In genomic region chr6:11932892-11933291, GRCh38 we compare ENCODE assay signal across 7 cellular contexts.
A peak's percentile ranks its signal among the peaks of the same experiment; 100 is the strongest.
DNase-seq lines count a peak whose midpoint lies in the region; ATAC-seq, FAIRE-seq and TF ChIP-seq lines count a peak whose summit lies in the region.
"Not testable (repeated sequence)": the region's sequence is repeated elsewhere in the genome, so short reads cannot be mapped to it uniquely, and the experiment has no call there.

No MANE protein-coding gene starts in this region.

- TF ChIP-seq RAD21 in K562 (CRISPR knock-in tag; conservative IDR thresholded peaks at IDR 0.05 in 1 of 2, IDR thresholded peaks at IDR 0.05 in 1 of 2), result not testable (repeated sequence)

- CTCF ChIA-PET in CD8-positive, alpha-beta memory T cell (lab: Charles Lee); K562 (lab: Yijun Ruan, JAX; ENCODE audit: low intra/inter-chr PET ratio): not testable (repeated sequence)

- 100% methylated on average over 6 of the region's 33 CpGs for WGBS in K562 (ENCODE audit: insufficient coverage, low coverage, missing lambda C conversion rate)
- WGBS in neuronal stem cell (ENCODE audit: extremely low coverage in 2 of 2, insufficient read length in 2 of 2, insufficient replicate concordance in 1 of 2), 2 donors, result no CpG with 5 or more reads among the region's 33 CpGs
- 59 to 88% methylated on average over 28 to 32 of the region's 33 CpGs for WGBS in testis, 2 donors

- not testable (repeated sequence) for H3K4me3 Mint-ChIP-seq in CD8-positive, alpha-beta memory T cell; stimulated activated naive CD8-positive, alpha-beta T cell treated with anti-CD3 and anti-CD28 coated beads, Interleukin-15, amount 100 ng/mL, for 72 hours

- BruUV-seq in K562 (replicated peaks; lab: Mats Ljungman, UMichigan), result not testable (repeated sequence)

- not testable (repeated sequence) for H3K14ac ChIP-seq in neuronal stem cell (ENCODE audit: low read length)

- peak overlapping the region; percentile 22 for H2BK12ac ChIP-seq in neuronal stem cell (ENCODE audit: low read length)

- H3K27me3 Mint-ChIP-seq in CD8-positive, alpha-beta memory T cell; stimulated activated naive CD8-positive, alpha-beta T cell treated with anti-CD3 and anti-CD28 coated beads, Interleukin-15, amount 100 ng/mL, for 72 hours: not testable (repeated sequence)

- DNase-seq in CD8-positive, alpha-beta memory T cell; K562 (ENCODE audit: extremely low read depth in 1 of 4, low spot score in 3 of 4); neuronal stem cell (ENCODE audit: low spot score); stimulated activated naive CD8-positive, alpha-beta T cell treated with anti-CD3 and anti-CD28 coated beads, Interleukin-15, amount 100 ng/mL, for 72 hours: not testable (repeated sequence)
- DNase-seq in NCI-H510A (lab: John Stamatoyannopoulos, UW) (peak; percentile 11), NCI-H510A treated with DMSO at 0.1 percent for 48 hours (lab: John Stamatoyannopoulos, UW) (peak; percentile 17), testis (peak; percentile 28)

- not testable (repeated sequence) for TF ChIP-seq POLR2A in K562 (conservative IDR thresholded peaks at IDR 0.05); testis (IDR thresholded peaks at IDR 0.05)

- not testable (repeated sequence) for H3K27me3 ChIP-seq in CD8-positive, alpha-beta memory T cell (ENCODE audit: insufficient read depth, low read length, poor library complexity, severe bottlenecking); K562 (ENCODE audit: control insufficient read depth in 2 of 2, insufficient read depth in 2 of 2, low read length in 2 of 2); neuronal stem cell (ENCODE audit: control insufficient read depth in 3 of 3, insufficient read depth in 3 of 3, low read depth in 1 of 3, low read length in 3 of 3); testis

- H4K91ac ChIP-seq in neuronal stem cell (ENCODE audit: low read depth, low read length, poor library complexity), result not testable (repeated sequence)

- H3K27ac Mint-ChIP-seq in CD8-positive, alpha-beta memory T cell; stimulated activated naive CD8-positive, alpha-beta T cell treated with anti-CD3 and anti-CD28 coated beads, Interleukin-15, amount 100 ng/mL, for 72 hours: not testable (repeated sequence)

- H3K36me3 Mint-ChIP-seq in CD8-positive, alpha-beta memory T cell, result not testable (repeated sequence)

- not testable (repeated sequence) for H2BK5ac ChIP-seq in neuronal stem cell (ENCODE audit: low read length)

- H3K36me3 ChIP-seq in CD8-positive, alpha-beta memory T cell (ENCODE audit: insufficient read depth, low read length); K562 (ENCODE audit: control insufficient read depth, insufficient read depth, low read length); neuronal stem cell (replicated peaks in 1 of 2; ENCODE audit: control insufficient read depth in 2 of 2, insufficient read depth in 2 of 2, low read length in 2 of 2); testis (ENCODE audit: low read depth, missing control alignments): not testable (repeated sequence)

- POLR2A ChIA-PET in CD8-positive, alpha-beta memory T cell (lab: Charles Lee), result not testable (repeated sequence)
- POLR2A ChIA-PET in K562 (lab: Yijun Ruan, JAX), result interaction anchor here (1.1 to 4.8 kb wide), 2 partner anchors 11 kb away, joined by 3 to 57 read pairs; no protein-coding TSS in a partner anchor

- not testable (repeated sequence) for H2AK5ac ChIP-seq in neuronal stem cell (ENCODE audit: low read depth, low read length)

- H4K8ac ChIP-seq in neuronal stem cell (ENCODE audit: low read depth, low read length), result not testable (repeated sequence)

- TF ChIP-seq EP300 in K562 (IDR thresholded peaks at IDR 0.05; ENCODE audit: low read length), result not testable (repeated sequence)

- in situ Hi-C loops in K562 (cut with MboI), result not testable (repeated sequence)

- H3K4me1 ChIP-seq in CD8-positive, alpha-beta memory T cell (ENCODE audit: insufficient read depth, low read length); neuronal stem cell (ENCODE audit: control insufficient read depth in 2 of 2, insufficient read depth in 1 of 2, low read depth in 1 of 2, low read length in 2 of 2); testis: not testable (repeated sequence)
- peaks cover 24 to 29% of the 10 kb centered on the region in 2 experiments; a peak in 4 of 5 replicates for H3K4me1 ChIP-seq in K562 (replicated peaks in 1 of 2; ENCODE audit: control insufficient read depth in 2 of 2, insufficient read depth in 2 of 2, low read length in 2 of 2)

- not testable (repeated sequence) for H2BK120ac ChIP-seq in neuronal stem cell (ENCODE audit: low read depth, low read length)

- H3K27ac ChIP-seq in CD8-positive, alpha-beta memory T cell (ENCODE audit: low read depth, low read length), result peak overlapping the region; percentile 85
- H3K27ac ChIP-seq in K562 (ENCODE audit: extremely low read depth, low read depth, low read length), result peak overlapping the region; percentile 94; the same call in 2 of the 3 replicates
- H3K27ac ChIP-seq in neuronal stem cell (replicated peaks; ENCODE audit: low read length), result not testable (repeated sequence)
- peak overlapping the region in 1 of 2 donors; percentile 77 for H3K27ac ChIP-seq in testis

- H3K79me2 ChIP-seq in K562 (ENCODE audit: control insufficient read depth, insufficient read depth, low read length), result not testable (repeated sequence)

- not testable (repeated sequence) for H3K9me3 Mint-ChIP-seq in CD8-positive, alpha-beta memory T cell; stimulated activated naive CD8-positive, alpha-beta T cell treated with anti-CD3 and anti-CD28 coated beads, Interleukin-15, amount 100 ng/mL, for 72 hours

- not testable (repeated sequence) for H3K18ac ChIP-seq in neuronal stem cell (ENCODE audit: low read length)

- not testable (repeated sequence) for H3K9me1 ChIP-seq in K562 (ENCODE audit: control insufficient read depth, insufficient read depth, low read length)

- intact Hi-C loops in K562 (cut with micrococcal nuclease), result loop anchor here (5.0 kb wide), 3 partner anchors 44 to 144 kb away; no protein-coding TSS in a partner anchor
- intact Hi-C loops in testis (cut with DNase I; ENCODE audit: low total_unique reads), result not testable (repeated sequence)

- H3K4me1 Mint-ChIP-seq in CD8-positive, alpha-beta memory T cell; stimulated activated naive CD8-positive, alpha-beta T cell treated with anti-CD3 and anti-CD28 coated beads, Interleukin-15, amount 100 ng/mL, for 72 hours: not testable (repeated sequence)

- not testable (repeated sequence) for H3K4me3 ChIP-seq in CD8-positive, alpha-beta memory T cell (ENCODE audit: low read length); K562; neuronal stem cell (ENCODE audit: low read length in 2 of 2)
- H3K4me3 ChIP-seq in testis, result peak overlapping the region; percentile 42 to 51

- not testable (repeated sequence) for H3K79me1 ChIP-seq in neuronal stem cell (ENCODE audit: low read depth, low read length)

- H2AFZ ChIP-seq in K562 (ENCODE audit: low read depth, low read length); neuronal stem cell (ENCODE audit: low read length): not testable (repeated sequence)

- H3K23ac ChIP-seq in neuronal stem cell (ENCODE audit: low read depth, low read length, poor library complexity), result not testable (repeated sequence)

- TF ChIP-seq CTCF in K562 (IDR thresholded peaks at IDR 0.05 in 2 of 3, conservative IDR thresholded peaks at IDR 0.05 in 1 of 3; ENCODE audit: insufficient read depth in 2 of 3, low read depth in 1 of 3, low read length in 3 of 3); testis (IDR thresholded peaks at IDR 0.05): not testable (repeated sequence)

- not testable (repeated sequence) for ATAC-seq in K562
- ATAC-seq in stimulated activated naive CD8-positive, alpha-beta T cell treated with anti-CD3 and anti-CD28 coated beads, Interleukin-15, amount 100 ng/mL, for 72 hours, result peak; percentile 20

- H2BK15ac ChIP-seq in neuronal stem cell (ENCODE audit: low read length), result not testable (repeated sequence)

- H3K4ac ChIP-seq in neuronal stem cell (ENCODE audit: low read length), result not testable (repeated sequence)

- H4K20me1 ChIP-seq in K562 (replicated peaks; ENCODE audit: control insufficient read depth, insufficient read depth, low read length), result not testable (repeated sequence)

- not testable (repeated sequence) for H3K4me2 ChIP-seq in K562 (ENCODE audit: insufficient read depth, low read length); neuronal stem cell (ENCODE audit: insufficient read depth, low read length, poor library complexity, severe bottlenecking)

- not testable (repeated sequence) for H3K9ac ChIP-seq in K562 (ENCODE audit: insufficient read depth in 1 of 2, low read depth in 2 of 2, low read length in 2 of 2); neuronal stem cell (ENCODE audit: low read depth, low read length, poor library complexity)

- FAIRE-seq in K562 (lab: Jason Lieb, UNC), result not testable (repeated sequence)

- not testable (repeated sequence) for H3K9me3 ChIP-seq in CD8-positive, alpha-beta memory T cell (ENCODE audit: low read length); neuronal stem cell (replicated peaks in 1 of 2; ENCODE audit: control insufficient read depth in 2 of 2, insufficient read depth in 1 of 2, low read depth in 1 of 2, low read length in 2 of 2); testis
- peaks cover 34% of the 10 kb centered on the region for H3K9me3 ChIP-seq in K562 (replicated peaks; ENCODE audit: control insufficient read depth, insufficient read depth, low read depth, low read length)

TF ChIP-seq in K562, 482 proteins besides CTCF, POLR2A, EP300 and RAD21 (continues in another document):
- TF ChIP-seq PCBP1 (IDR thresholded peaks at IDR 0.05; ENCODE audit: low read depth, low read length, poor library complexity, severe bottlenecking) (peak; percentile 83), CC2D1A (IDR thresholded peaks at IDR 0.05) (0 out of 2 replicates have a peak, but pooled peaks have one; percentile 24)
